26 cellular contexts compared by ENCODE assay signal in genomic region chr12:29713729-29714128, GRCh38.
A peak's percentile ranks its signal among the peaks of the same experiment; 100 is the strongest.
DNase-seq lines count a peak whose midpoint lies in the region; ATAC-seq and TF ChIP-seq lines count a peak whose summit lies in the region.
"Had no signal": no experiment of that assay in that cellular context is flagged by ENCODE, and none has a peak within 500 bp of the region (broad histone marks: within the 10 kb centered on the region; RNA-seq: fewer than 3 reads in every experiment).

No MANE protein-coding gene starts in this region.

- H3K27me3 ChIP-seq in ACC112 (ENCODE audit: insufficient read depth, low read length) (no peaks in the 10 kb centered on the region), psoas muscle (ENCODE audit: insufficient read depth in 3 of 3, low read length in 2 of 3) (no peaks in the 10 kb centered on the region)
- H3K27me3 ChIP-seq: BLaER1 treated with 17β-estradiol and CSF1 and Interleukin-3, amounts not matched to agents 10 nM and 100 nM; upper lobe of right lung had no signal

- H3K27ac ChIP-seq in ACC112 (ENCODE audit: low read depth, low read length) (peak overlapping the region; percentile 90), HEK293 (ENCODE audit: extremely low read depth, low read depth, low read length) (no peak overlapping the region), psoas muscle (peak overlapping the region; percentile 33)
- H3K27ac ChIP-seq: BLaER1 treated with 17β-estradiol and CSF1 and Interleukin-3, amounts not matched to agents 10 nM and 100 nM; upper lobe of right lung had no signal

- POLR2A ChIA-PET in HEK293 (lab: Yijun Ruan, JAX): no interaction called here

- H3K4me1 ChIP-seq in ACC112 (ENCODE audit: control insufficient read depth, insufficient read depth, low read length, unreplicated experiment) (peaks cover 58% of the 10 kb centered on the region), HEK293 (ENCODE audit: control insufficient read depth, insufficient read depth, low read length) (peaks cover 7% of the 10 kb centered on the region; the same call in 1 of the 2 replicates), psoas muscle (peaks cover 39% of the 10 kb centered on the region)
- H3K4me1 ChIP-seq: HAP-1, upper lobe of right lung had no signal

- H3K9me3 ChIP-seq in HEK293 (ENCODE audit: control insufficient read depth, insufficient read depth, low read depth, low read length) (no peaks in the 10 kb centered on the region), psoas muscle (no peaks in the 10 kb centered on the region)
- H3K9me3 ChIP-seq: BLaER1 treated with 17β-estradiol and CSF1 and Interleukin-3, amounts not matched to agents 10 nM and 100 nM; HAP-1; upper lobe of right lung had no signal

- TF ChIP-seq CTCF in HEK293 (tag by site-specific recombination; IDR thresholded peaks at IDR 0.05) (no peak), epithelial cell of esophagus (IDR thresholded peaks at IDR 0.05; ENCODE audit: insufficient read depth, low read depth, low read length, missing control alignments) (no peak), psoas muscle (IDR thresholded peaks at IDR 0.05) (no peak)

- CTCF ChIA-PET in HEK293 (lab: Yijun Ruan, JAX): no interaction called here

- peak; percentile 74 for DNase-seq in epithelial cell of esophagus (ENCODE audit: low read depth)
- no peak for DNase-seq in psoas muscle
- no peak for DNase-seq in HPDE6-E6E7 (ENCODE audit: extremely low spot score)
- DNase-seq in NOMO-1 (lab: John Stamatoyannopoulos, UW; ENCODE audit: unreplicated experiment in 2 of 2): no peak
- no peak for DNase-seq in stimulated activated CD4-positive, alpha-beta T cell treated with anti-CD3 and anti-CD28 coated beads, Interleukin-4, amount 100 ng/mL, for 24 hours
- DNase-seq: activated CD4-positive, alpha-beta T cell treated with anti-CD3 and anti-CD28 coated beads, Interleukin-2, amount 10 ng/mL, durations not matched to agents 7 days and 5 days; activated CD8-positive, alpha-beta memory T cell treated with anti-CD3 and anti-CD28 coated beads, Interleukin-2, amount 10 ng/mL, durations not matched to agents 7 days and 5 days; activated naive CD8-positive, alpha-beta T cell treated with anti-CD3 and anti-CD28 coated beads, Interleukin-2, amount 50 U/mL, for 24 hours; activated T-cell treated with anti-CD3 and anti-CD28 coated beads, Interleukin-2, amount 50 U/mL, for 48 hours; COR-L47; DMS79; GF-D8; head of caudate nucleus; KG1; NCI-H1417 treated with DMSO at 0.1 percent for 48 hours; NCI-H2081; NCI-H446 treated with DMSO at 0.1 percent for 48 hours; PC-3; posterior cingulate gyrus; stimulated activated naive CD8-positive, alpha-beta T cell treated with anti-CD3 and anti-CD28 coated beads, Interleukin-15, amount 100 ng/mL, for 72 hours; T-helper 9 cell; upper lobe of right lung had no signal

- 25 to 49% (median 30%) methylated on average over 3 of the region's 3 CpGs for WGBS in psoas muscle, 3 donors

- H3K4me3 ChIP-seq in ACC112 (ENCODE audit: low read depth, low read length): peak overlapping the region; percentile 1; the same call in 1 of the 2 replicates
- H3K4me3 ChIP-seq in HEK293 (ENCODE audit: low read depth, low read length): no peak overlapping the region
- no peak overlapping the region for H3K4me3 ChIP-seq in epithelial cell of esophagus (ENCODE audit: low read length)
- no peak overlapping the region for H3K4me3 ChIP-seq in psoas muscle
- H3K4me3 ChIP-seq: BLaER1 treated with 17β-estradiol and CSF1 and Interleukin-3, amounts not matched to agents 10 nM and 100 nM; HAP-1; upper lobe of right lung had no signal

- peaks cover 47% of the 10 kb centered on the region for H3K79me2 ChIP-seq in ACC112 (ENCODE audit: control insufficient read depth, insufficient read depth, low read length, unreplicated experiment)

- peak in 3 of 4 donors; percentile 57 to 67 (median 67) for ATAC-seq in psoas muscle
- ATAC-seq: activated CD8-positive, alpha-beta memory T cell treated with anti-CD3 and anti-CD28 coated beads, Interleukin-2, amount 10 ng/mL, durations not matched to agents 7 days and 5 days; activated naive CD8-positive, alpha-beta T cell treated with anti-CD3 and anti-CD28 coated beads, Interleukin-2, amount 50 U/mL, for 24 hours; PC-3; stimulated activated naive CD8-positive, alpha-beta T cell treated with anti-CD3 and anti-CD28 coated beads, Interleukin-15, amount 100 ng/mL, for 72 hours; upper lobe of right lung had no signal

- intact Hi-C loops in psoas muscle (cut with DNase I): loop anchor here in 1 of 2 donors (10.0 kb wide), 1 partner anchor 49 kb away; no protein-coding TSS in a partner anchor

- H2AFZ ChIP-seq in ACC112 (ENCODE audit: low read length, unreplicated experiment): no peak overlapping the region

- H3K36me3 ChIP-seq in ACC112 (ENCODE audit: insufficient read depth, low read length) (peaks cover 5% of the 10 kb centered on the region; the same call in 1 of the 2 replicates), HEK293 (ENCODE audit: control insufficient read depth in 2 of 2, insufficient read depth in 1 of 2, low read length in 2 of 2) (no peaks in the 10 kb centered on the region), psoas muscle (ENCODE audit: insufficient read depth in 1 of 2, low read depth in 1 of 2) (no peaks in the 10 kb centered on the region)
- H3K36me3 ChIP-seq: BLaER1 treated with 17β-estradiol and CSF1 and Interleukin-3, amounts not matched to agents 10 nM and 100 nM; HAP-1; upper lobe of right lung had no signal

TF ChIP-seq in HEK293, 187 proteins besides CTCF, POLR2A, EP300 and RAD21:
- TF ChIP-seq ZNF580 (tag by site-specific recombination; IDR thresholded peaks at IDR 0.05) (no peak), ZNF843 (tag by site-specific recombination; IDR thresholded peaks at IDR 0.05) (no peak), TRIM28 (IDR thresholded peaks at IDR 0.05; ENCODE audit: borderline replicate concordance, low read length) (no peak), ZSCAN16 (tag by site-specific recombination; IDR thresholded peaks at IDR 0.05) (no peak), ZIC2 (tag by site-specific recombination; IDR thresholded peaks at IDR 0.05) (no peak), ZNF26 (tag by site-specific recombination; IDR thresholded peaks at IDR 0.05) (no peak), ZNF426 (tag by site-specific recombination; IDR thresholded peaks at IDR 0.05) (no peak), ZNF692 (tag by site-specific recombination; IDR thresholded peaks at IDR 0.05) (0 out of 2 replicates have a peak, but pooled peaks have one; percentile 15), GLI2 (tag by site-specific recombination; IDR thresholded peaks at IDR 0.05; ENCODE audit: borderline replicate concordance, low read depth) (no peak)
TF ChIP-seq in HEK293: peak in this region for 1.
